ENCODE assay signal across 1 cellular context in the genomic region with DNA sequence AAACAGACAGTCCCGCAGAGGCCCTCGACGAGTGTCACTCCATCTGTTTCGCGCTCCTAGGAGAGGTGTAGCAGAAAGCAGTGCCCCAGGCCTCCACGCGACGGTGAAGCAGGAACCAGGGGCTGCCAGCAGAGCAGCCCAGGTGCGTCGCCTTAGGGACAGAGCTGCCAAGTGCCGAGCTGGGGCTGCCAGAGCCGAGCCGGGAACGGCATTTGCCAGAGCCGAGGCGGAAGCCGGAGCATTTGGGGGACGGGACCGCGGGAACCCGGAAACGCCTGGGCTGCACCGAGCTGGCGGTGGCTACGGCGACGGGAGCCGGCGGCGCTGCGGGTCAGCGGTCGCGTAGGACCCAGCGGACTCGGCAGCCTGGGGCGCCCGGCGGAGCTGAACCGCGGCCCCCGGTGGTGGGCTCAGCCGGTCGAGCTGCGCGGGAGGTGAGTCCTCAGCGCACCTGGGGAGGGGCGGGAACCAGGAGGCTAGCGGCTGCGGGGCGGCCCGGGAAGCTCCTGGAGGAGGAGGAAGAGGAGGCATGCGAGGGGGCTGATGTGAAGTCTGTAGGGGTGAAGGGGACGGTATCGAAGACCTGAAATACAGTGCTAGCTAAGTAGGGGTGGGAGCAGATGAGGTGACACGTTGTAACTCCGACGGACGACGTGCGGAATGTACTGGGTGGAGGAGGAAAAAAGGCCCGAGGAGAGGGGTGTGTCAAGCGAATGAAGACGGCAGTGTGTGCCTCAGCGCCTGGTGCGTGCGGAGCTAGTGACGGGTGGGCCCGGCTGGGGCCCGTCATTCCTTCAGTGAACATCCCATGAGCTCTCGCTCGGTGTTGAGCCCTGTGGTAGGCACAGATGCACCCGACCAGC.
TF ChIP-seq lines count a peak whose summit lies in the region.

SLC35A3 (plus strand) TSS at position 268 of the 863 bp plus-strand sequence. CDS start 23,559 bp downstream, outside the sequence.

TF ChIP-seq in GM12878, 131 proteins besides CTCF, POLR2A, EP300 and RAD21 (continued from another document):
- TF ChIP-seq CUX1 (IDR thresholded peaks at IDR 0.05; ENCODE audit: insufficient replicate concordance, low read depth, low read length) = no peak
- 0 out of 2 replicates have a peak, but pooled peaks have one; percentile 46 for TF ChIP-seq IRF4 (IDR thresholded peaks at IDR 0.05; ENCODE audit: low read depth, low read length)
TF ChIP-seq in GM12878: peak in this region for 61.
